8 cellular contexts compared by ENCODE assay signal in the genomic region with DNA sequence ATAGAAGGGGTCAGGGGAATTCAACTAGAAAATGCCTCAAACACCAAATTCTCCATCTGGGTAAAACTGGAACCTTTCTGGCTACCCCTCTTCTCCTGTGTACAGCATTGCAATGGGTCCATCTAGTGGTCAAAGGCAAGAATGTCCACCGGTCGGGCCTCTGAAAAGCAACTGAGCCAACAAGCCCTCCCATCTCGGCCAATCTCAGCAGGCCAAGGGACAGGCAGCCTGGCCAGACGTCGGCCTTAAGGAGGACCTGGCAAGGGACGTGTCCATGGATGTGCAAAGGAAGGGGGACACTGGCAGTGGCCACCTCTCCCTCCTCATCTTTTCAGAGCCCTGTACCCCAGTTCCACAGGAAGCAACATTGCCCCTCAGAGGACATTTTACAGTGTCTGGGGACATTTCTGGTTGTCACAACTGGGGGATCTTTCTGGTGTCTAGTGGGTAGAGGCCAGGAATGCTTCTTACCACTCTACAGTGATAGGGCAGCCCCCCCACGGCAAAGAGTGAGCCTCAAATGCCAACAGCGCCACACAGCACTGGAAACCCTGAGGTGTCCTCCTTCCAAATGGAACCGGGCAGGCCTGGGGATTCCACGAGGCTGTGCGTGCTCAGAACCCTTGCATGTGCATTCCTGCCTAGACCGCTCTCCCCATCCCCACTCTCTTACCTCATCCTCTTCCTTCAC.
DNase-seq lines count a peak whose midpoint lies in the region; ATAC-seq and TF ChIP-seq lines count a peak whose summit lies in the region.

No MANE protein-coding gene starts in this region.

- DNase-seq in CMK (ENCODE audit: low read depth) (peak; percentile 38), NCI-H510A (lab: John Stamatoyannopoulos, UW) (peak; percentile 62), adrenal gland (peak; percentile 62 to 88 (median 75)), left ventricle myocardium inferior (peak; percentile 48), putamen (ENCODE audit: low spot score) (peak; percentile 42), T-helper 17 cell (no peak)

- peaks cover 2% of the 10 kb centered on the region for H3K36me3 Mint-ChIP-seq in T-helper 17 cell (ENCODE audit: low read depth)

- H3K27me3 Mint-ChIP-seq in T-helper 17 cell = peaks cover 11% of the 10 kb centered on the region

- ATAC-seq in GM18867 (IDR thresholded peaks at IDR 0.05; ENCODE audit: unreplicated experiment) (peak; percentile 74), HG03175 (IDR thresholded peaks at IDR 0.05; ENCODE audit: unreplicated experiment) (peak; percentile 82), T-helper 17 cell (no peak)

- H3K27ac ChIP-seq in adrenal gland = no peak overlapping the region
- no peak overlapping the region for H3K27ac ChIP-seq in left ventricle myocardium inferior (replicated peaks)

- no peak overlapping the region for H3K4me3 Mint-ChIP-seq in T-helper 17 cell

- peak; percentile 72 to 88 (median 84) for TF ChIP-seq CTCF in adrenal gland (IDR thresholded peaks at IDR 0.05)
- TF ChIP-seq CTCF in left ventricle myocardium inferior (IDR thresholded peaks at IDR 0.05; ENCODE audit: borderline replicate concordance) = peak; percentile 92

- no peaks in the 10 kb centered on the region for H3K9me3 ChIP-seq in adrenal gland (replicated peaks in 1 of 3)
- no peaks in the 10 kb centered on the region for H3K9me3 ChIP-seq in left ventricle myocardium inferior (replicated peaks)
- H3K9me3 ChIP-seq in T-helper 17 cell (ENCODE audit: control insufficient read depth, low read length, poor library complexity, severe bottlenecking) = no peaks in the 10 kb centered on the region

- TF ChIP-seq POLR2A in adrenal gland (IDR thresholded peaks at IDR 0.05) = no peak

- no peaks in the 10 kb centered on the region for H3K4me1 Mint-ChIP-seq in T-helper 17 cell

- H3K27ac Mint-ChIP-seq in T-helper 17 cell = no peak overlapping the region

- no peaks in the 10 kb centered on the region for H3K27me3 ChIP-seq in adrenal gland
- peaks cover 41% of the 10 kb centered on the region for H3K27me3 ChIP-seq in left ventricle myocardium inferior (ENCODE audit: low read depth)

- H3K4me1 ChIP-seq in adrenal gland (replicated peaks in 1 of 2) = no peaks in the 10 kb centered on the region
- peaks cover 13% of the 10 kb centered on the region for H3K4me1 ChIP-seq in left ventricle myocardium inferior

- H3K36me3 ChIP-seq in adrenal gland (replicated peaks in 1 of 2) (no peaks in the 10 kb centered on the region), left ventricle myocardium inferior (no peaks in the 10 kb centered on the region)

- intact Hi-C loops in adrenal gland (cut with DNase I) (loop anchor here (5.0 to 10.0 kb wide), 2 partner anchors 229 to 347 kb away; no protein-coding TSS in a partner anchor), left ventricle myocardium inferior (cut with micrococcal nuclease) (loop anchor here (5.0 kb wide), 1 partner anchor 347 kb away; no protein-coding TSS in a partner anchor)

- H3K4me3 ChIP-seq in adrenal gland (no peak overlapping the region), left ventricle myocardium inferior (no peak overlapping the region)

- 36 to 70% (median 49%) methylated on average over 4 to 12 of the region's 12 CpGs for WGBS in adrenal gland, 4 donors

Comparison
In these comparisons a context has a peak if more than half of its experiments do, and no peak if none do; other contexts are left out.
1. DNase-seq: peak in CMK (single experiment), NCI-H510A (single experiment), adrenal gland (7 of 7), left ventricle myocardium inferior (single experiment) and putamen (single experiment); none in T-helper 17 cell (0 of 3).